10 cellular contexts compared by ENCODE assay signal in genomic region chr11:36945384-36945783, GRCh38.
DNase-seq lines count a peak whose midpoint lies in the region; ATAC-seq and TF ChIP-seq lines count a peak whose summit lies in the region.
"Had no signal": no experiment of that assay in that cellular context is flagged by ENCODE, and none has a peak within 500 bp of the region (broad histone marks: within the 10 kb centered on the region; RNA-seq: fewer than 3 reads in every experiment).

No MANE protein-coding gene starts in this region.

- intact Hi-C loops in adrenal gland (cut with DNase I) = no loop called here

- no peak overlapping the region for H3K27ac ChIP-seq in adrenal gland

- TF ChIP-seq POLR2A in adrenal gland (IDR thresholded peaks at IDR 0.05) = no peak

- H3K4me1 ChIP-seq in adrenal gland (replicated peaks in 1 of 2) = no peaks in the 10 kb centered on the region

- TF ChIP-seq CTCF in AG04449 (IDR thresholded peaks at IDR 0.05; ENCODE audit: insufficient read depth, low read length, missing control alignments) = peak; percentile 16
- peak; percentile 12; the same call in 1 of the 2 replicates for TF ChIP-seq CTCF in GM12874 (IDR thresholded peaks at IDR 0.05; ENCODE audit: insufficient read depth, low read depth, low read length)
- TF ChIP-seq CTCF in adrenal gland (IDR thresholded peaks at IDR 0.05) = peak in 1 of 6 experiments; percentile 15

- CTCF ChIA-PET in AG04449 (lab: Yijun Ruan, JAX) = interaction anchor here (1.2 to 2.4 kb wide), 4 partner anchors 18 to 1846 kb away, joined by 3 to 9 read pairs (median 4); no protein-coding TSS in a partner anchor

- POLR2A ChIA-PET in AG04449 (lab: Yijun Ruan, JAX) = no interaction called here

- ATAC-seq in HG03025 (IDR thresholded peaks at IDR 0.05; ENCODE audit: low FRiP score, unreplicated experiment) (no peak), GM19395 (IDR thresholded peaks at IDR 0.05; ENCODE audit: unreplicated experiment) (no peak)
- ATAC-seq: K562 had no signal

- no peaks in the 10 kb centered on the region for H3K27me3 ChIP-seq in adrenal gland

- 35 to 45% (median 37%) methylated on average over 3 of the region's 3 CpGs for WGBS in adrenal gland, 4 donors

- DNase-seq in AG04449 (ENCODE audit: low read depth, low spot score) (no peak), OCI-M1 (lab: John Stamatoyannopoulos, UW) (peak; percentile 42), fibroblast of peridontal ligament (ENCODE audit: extremely low read depth) (peak; percentile 0), HK-2 (ENCODE audit: unreplicated experiment) (no peak), adrenal gland (no peak)
- DNase-seq: activated naive CD8-positive, alpha-beta T cell treated with anti-CD3 and anti-CD28 coated beads, Interleukin-2, amount 10 ng/mL, durations not matched to agents 7 days and 5 days had no signal

- H3K36me3 ChIP-seq in adrenal gland (replicated peaks in 1 of 2) = no peaks in the 10 kb centered on the region

- H3K9me3 ChIP-seq in adrenal gland (replicated peaks in 1 of 3) = no peaks in the 10 kb centered on the region

- H3K4me3 ChIP-seq in AG04449 (ENCODE audit: low read depth, low read length) (no peak overlapping the region), adrenal gland (no peak overlapping the region)
- H3K4me3 ChIP-seq: K562 had no signal

Comparison
In these comparisons a context has a peak if more than half of its experiments do, and no peak if none do; other contexts are left out.
1. DNase-seq: peak in OCI-M1 (single experiment) and fibroblast of peridontal ligament (single experiment); none in AG04449 (single experiment), HK-2 (single experiment) and adrenal gland (0 of 7).